In the genomic region with DNA sequence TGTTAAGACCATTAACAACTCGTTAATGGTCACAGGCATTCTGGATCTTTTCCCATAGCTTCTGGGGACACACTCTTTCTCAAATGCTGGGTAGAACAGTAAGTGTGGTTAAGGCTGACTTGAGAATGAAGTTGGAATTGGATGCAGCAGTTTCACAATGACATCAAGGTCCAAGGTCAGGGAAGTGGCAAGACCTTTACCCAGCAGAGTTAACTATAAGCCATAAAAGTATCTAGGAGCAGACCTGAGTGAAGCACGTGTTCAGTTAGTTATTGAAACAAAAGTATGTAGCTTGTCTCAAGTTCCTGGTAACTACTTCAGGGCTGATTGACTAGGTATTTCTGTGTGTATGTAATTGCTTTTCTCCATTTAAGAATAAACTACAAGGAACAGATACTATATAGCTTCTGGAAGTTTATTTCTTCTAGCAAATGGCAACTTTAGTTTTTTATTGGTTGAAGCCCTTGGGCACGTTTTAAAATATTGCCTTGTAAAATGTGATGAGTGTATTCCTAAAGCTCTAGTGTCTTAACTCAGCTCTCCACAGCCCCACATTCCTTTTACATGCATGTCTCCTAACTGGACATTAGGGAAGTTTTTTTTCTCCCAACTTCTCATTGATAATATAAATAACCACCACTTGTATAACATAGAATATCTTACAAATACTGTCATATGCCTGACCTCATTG, we compare ENCODE assay signal across 1 cellular context.
TF ChIP-seq lines count a peak whose summit lies in the region.

No MANE protein-coding gene starts in this region.

TF ChIP-seq in HepG2, 621 proteins besides CTCF, POLR2A, EP300 and RAD21 (continued from another document and continues in another):
- TF ChIP-seq, protein P1, sequence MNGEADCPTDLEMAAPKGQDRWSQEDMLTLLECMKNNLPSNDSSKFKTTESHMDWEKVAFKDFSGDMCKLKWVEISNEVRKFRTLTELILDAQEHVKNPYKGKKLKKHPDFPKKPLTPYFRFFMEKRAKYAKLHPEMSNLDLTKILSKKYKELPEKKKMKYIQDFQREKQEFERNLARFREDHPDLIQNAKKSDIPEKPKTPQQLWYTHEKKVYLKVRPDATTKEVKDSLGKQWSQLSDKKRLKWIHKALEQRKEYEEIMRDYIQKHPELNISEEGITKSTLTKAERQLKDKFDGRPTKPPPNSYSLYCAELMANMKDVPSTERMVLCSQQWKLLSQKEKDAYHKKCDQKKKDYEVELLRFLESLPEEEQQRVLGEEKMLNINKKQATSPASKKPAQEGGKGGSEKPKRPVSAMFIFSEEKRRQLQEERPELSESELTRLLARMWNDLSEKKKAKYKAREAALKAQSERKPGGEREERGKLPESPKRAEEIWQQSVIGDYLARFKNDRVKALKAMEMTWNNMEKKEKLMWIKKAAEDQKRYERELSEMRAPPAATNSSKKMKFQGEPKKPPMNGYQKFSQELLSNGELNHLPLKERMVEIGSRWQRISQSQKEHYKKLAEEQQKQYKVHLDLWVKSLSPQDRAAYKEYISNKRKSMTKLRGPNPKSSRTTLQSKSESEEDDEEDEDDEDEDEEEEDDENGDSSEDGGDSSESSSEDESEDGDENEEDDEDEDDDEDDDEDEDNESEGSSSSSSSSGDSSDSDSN (CRISPR knock-in tag; IDR thresholded peaks at IDR 0.05) = no peak
- TF ChIP-seq ZNF326 (CRISPR knock-in tag; IDR thresholded peaks at IDR 0.05; ENCODE audit: borderline replicate concordance) = no peak
- no peak for TF ChIP-seq ZSCAN21 (CRISPR knock-in tag; IDR thresholded peaks at IDR 0.05; ENCODE audit: borderline replicate concordance)
- no peak for TF ChIP-seq ZNF12 (CRISPR knock-in tag; IDR thresholded peaks at IDR 0.05)
- TF ChIP-seq ZNF839 (CRISPR knock-in tag; IDR thresholded peaks at IDR 0.05; ENCODE audit: borderline replicate concordance) = no peak
- peak; percentile 62; the same call in 1 of the 2 replicates for TF ChIP-seq HNF4G (IDR thresholded peaks at IDR 0.05; ENCODE audit: borderline replicate concordance, low read depth, low read length)
- TF ChIP-seq HNF4G (CRISPR knock-in tag; IDR thresholded peaks at IDR 0.05; ENCODE audit: borderline replicate concordance, low read depth) = 0 out of 2 replicates have a peak, but pooled peaks have one; percentile 27
- no peak for TF ChIP-seq ZNF761 (CRISPR knock-in tag; conservative IDR thresholded peaks at IDR 0.05)
- TF ChIP-seq, protein P2, sequence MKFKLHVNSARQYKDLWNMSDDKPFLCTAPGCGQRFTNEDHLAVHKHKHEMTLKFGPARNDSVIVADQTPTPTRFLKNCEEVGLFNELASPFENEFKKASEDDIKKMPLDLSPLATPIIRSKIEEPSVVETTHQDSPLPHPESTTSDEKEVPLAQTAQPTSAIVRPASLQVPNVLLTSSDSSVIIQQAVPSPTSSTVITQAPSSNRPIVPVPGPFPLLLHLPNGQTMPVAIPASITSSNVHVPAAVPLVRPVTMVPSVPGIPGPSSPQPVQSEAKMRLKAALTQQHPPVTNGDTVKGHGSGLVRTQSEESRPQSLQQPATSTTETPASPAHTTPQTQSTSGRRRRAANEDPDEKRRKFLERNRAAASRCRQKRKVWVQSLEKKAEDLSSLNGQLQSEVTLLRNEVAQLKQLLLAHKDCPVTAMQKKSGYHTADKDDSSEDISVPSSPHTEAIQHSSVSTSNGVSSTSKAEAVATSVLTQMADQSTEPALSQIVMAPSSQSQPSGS (CRISPR knock-in tag; IDR thresholded peaks at IDR 0.05) = no peak
- peak; percentile 85 for TF ChIP-seq HNF4A (CRISPR knock-in tag; IDR thresholded peaks at IDR 0.05)
- TF ChIP-seq ZSCAN30 (CRISPR knock-in tag; IDR thresholded peaks at IDR 0.05) = no peak
- no peak for TF ChIP-seq MAFF (IDR thresholded peaks at IDR 0.05; ENCODE audit: low read depth, low read length)
- TF ChIP-seq, protein P3, sequence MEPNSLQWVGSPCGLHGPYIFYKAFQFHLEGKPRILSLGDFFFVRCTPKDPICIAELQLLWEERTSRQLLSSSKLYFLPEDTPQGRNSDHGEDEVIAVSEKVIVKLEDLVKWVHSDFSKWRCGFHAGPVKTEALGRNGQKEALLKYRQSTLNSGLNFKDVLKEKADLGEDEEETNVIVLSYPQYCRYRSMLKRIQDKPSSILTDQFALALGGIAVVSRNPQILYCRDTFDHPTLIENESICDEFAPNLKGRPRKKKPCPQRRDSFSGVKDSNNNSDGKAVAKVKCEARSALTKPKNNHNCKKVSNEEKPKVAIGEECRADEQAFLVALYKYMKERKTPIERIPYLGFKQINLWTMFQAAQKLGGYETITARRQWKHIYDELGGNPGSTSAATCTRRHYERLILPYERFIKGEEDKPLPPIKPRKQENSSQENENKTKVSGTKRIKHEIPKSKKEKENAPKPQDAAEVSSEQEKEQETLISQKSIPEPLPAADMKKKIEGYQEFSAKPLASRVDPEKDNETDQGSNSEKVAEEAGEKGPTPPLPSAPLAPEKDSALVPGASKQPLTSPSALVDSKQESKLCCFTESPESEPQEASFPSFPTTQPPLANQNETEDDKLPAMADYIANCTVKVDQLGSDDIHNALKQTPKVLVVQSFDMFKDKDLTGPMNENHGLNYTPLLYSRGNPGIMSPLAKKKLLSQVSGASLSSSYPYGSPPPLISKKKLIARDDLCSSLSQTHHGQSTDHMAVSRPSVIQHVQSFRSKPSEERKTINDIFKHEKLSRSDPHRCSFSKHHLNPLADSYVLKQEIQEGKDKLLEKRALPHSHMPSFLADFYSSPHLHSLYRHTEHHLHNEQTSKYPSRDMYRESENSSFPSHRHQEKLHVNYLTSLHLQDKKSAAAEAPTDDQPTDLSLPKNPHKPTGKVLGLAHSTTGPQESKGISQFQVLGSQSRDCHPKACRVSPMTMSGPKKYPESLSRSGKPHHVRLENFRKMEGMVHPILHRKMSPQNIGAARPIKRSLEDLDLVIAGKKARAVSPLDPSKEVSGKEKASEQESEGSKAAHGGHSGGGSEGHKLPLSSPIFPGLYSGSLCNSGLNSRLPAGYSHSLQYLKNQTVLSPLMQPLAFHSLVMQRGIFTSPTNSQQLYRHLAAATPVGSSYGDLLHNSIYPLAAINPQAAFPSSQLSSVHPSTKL (CRISPR knock-in tag; IDR thresholded peaks at IDR 0.05) = peak; percentile 56
- no peak for TF ChIP-seq ZNF879 (CRISPR knock-in tag; IDR thresholded peaks at IDR 0.05)
- no peak for TF ChIP-seq POLR2AphosphoS5 (IDR thresholded peaks at IDR 0.05; ENCODE audit: low read depth, low read length)
- TF ChIP-seq, protein P4, sequence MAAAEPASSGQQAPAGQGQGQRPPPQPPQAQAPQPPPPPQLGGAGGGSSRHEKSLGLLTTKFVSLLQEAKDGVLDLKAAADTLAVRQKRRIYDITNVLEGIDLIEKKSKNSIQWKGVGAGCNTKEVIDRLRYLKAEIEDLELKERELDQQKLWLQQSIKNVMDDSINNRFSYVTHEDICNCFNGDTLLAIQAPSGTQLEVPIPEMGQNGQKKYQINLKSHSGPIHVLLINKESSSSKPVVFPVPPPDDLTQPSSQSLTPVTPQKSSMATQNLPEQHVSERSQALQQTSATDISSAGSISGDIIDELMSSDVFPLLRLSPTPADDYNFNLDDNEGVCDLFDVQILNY (CRISPR knock-in tag; conservative IDR thresholded peaks at IDR 0.05) = no peak
- TF ChIP-seq HDAC6 (IDR thresholded peaks at IDR 0.05; ENCODE audit: low read depth, low read length) = no peak
- TF ChIP-seq, protein P5, sequence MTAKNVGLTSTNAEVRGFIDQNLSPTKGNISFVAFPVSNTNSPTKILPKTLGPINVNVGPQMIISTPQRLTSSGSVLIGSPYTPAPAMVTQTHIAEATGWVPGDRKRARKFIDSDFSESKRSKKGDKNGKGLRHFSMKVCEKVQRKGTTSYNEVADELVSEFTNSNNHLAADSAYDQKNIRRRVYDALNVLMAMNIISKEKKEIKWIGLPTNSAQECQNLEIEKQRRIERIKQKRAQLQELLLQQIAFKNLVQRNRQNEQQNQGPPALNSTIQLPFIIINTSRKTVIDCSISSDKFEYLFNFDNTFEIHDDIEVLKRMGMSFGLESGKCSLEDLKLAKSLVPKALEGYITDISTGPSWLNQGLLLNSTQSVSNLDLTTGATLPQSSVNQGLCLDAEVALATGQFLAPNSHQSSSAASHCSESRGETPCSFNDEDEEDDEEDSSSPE (CRISPR knock-in tag; IDR thresholded peaks at IDR 0.05) = 0 out of 2 replicates have a peak, but pooled peaks have one; percentile 26
- no peak for TF ChIP-seq TARDBP (CRISPR knock-in tag; IDR thresholded peaks at IDR 0.05)
- TF ChIP-seq, protein P6, sequence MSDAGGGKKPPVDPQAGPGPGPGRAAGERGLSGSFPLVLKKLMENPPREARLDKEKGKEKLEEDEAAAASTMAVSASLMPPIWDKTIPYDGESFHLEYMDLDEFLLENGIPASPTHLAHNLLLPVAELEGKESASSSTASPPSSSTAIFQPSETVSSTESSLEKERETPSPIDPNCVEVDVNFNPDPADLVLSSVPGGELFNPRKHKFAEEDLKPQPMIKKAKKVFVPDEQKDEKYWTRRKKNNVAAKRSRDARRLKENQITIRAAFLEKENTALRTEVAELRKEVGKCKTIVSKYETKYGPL (CRISPR knock-in tag; IDR thresholded peaks at IDR 0.05) = no peak
- TF ChIP-seq SMAD1 (CRISPR knock-in tag; IDR thresholded peaks at IDR 0.05; ENCODE audit: borderline replicate concordance, low read depth) = no peak
- no peak for TF ChIP-seq ZNF737 (CRISPR knock-in tag; IDR thresholded peaks at IDR 0.05; ENCODE audit: borderline replicate concordance)
- TF ChIP-seq ZNF256 (CRISPR knock-in tag; conservative IDR thresholded peaks at IDR 0.05) = no peak
- 0 out of 2 replicates have a peak, but pooled peaks have one; percentile 12 for TF ChIP-seq RARA (CRISPR knock-in tag; IDR thresholded peaks at IDR 0.05)
- TF ChIP-seq RAD51 (IDR thresholded peaks at IDR 0.05; ENCODE audit: borderline replicate concordance) = no peak
- TF ChIP-seq, protein P7, sequence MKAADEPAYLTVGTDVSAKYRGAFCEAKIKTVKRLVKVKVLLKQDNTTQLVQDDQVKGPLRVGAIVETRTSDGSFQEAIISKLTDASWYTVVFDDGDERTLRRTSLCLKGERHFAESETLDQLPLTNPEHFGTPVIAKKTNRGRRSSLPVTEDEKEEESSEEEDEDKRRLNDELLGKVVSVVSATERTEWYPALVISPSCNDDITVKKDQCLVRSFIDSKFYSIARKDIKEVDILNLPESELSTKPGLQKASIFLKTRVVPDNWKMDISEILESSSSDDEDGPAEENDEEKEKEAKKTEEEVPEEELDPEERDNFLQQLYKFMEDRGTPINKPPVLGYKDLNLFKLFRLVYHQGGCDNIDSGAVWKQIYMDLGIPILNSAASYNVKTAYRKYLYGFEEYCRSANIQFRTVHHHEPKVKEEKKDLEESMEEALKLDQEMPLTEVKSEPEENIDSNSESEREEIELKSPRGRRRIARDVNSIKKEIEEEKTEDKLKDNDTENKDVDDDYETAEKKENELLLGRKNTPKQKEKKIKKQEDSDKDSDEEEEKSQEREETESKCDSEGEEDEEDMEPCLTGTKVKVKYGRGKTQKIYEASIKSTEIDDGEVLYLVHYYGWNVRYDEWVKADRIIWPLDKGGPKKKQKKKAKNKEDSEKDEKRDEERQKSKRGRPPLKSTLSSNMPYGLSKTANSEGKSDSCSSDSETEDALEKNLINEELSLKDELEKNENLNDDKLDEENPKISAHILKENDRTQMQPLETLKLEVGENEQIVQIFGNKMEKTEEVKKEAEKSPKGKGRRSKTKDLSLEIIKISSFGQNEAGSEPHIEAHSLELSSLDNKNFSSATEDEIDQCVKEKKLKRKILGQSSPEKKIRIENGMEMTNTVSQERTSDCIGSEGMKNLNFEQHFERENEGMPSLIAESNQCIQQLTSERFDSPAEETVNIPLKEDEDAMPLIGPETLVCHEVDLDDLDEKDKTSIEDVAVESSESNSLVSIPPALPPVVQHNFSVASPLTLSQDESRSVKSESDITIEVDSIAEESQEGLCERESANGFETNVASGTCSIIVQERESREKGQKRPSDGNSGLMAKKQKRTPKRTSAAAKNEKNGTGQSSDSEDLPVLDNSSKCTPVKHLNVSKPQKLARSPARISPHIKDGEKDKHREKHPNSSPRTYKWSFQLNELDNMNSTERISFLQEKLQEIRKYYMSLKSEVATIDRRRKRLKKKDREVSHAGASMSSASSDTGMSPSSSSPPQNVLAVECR (CRISPR knock-in tag; IDR thresholded peaks at IDR 0.05; ENCODE audit: borderline replicate concordance) = no peak
- TF ChIP-seq RXRB (CRISPR knock-in tag; IDR thresholded peaks at IDR 0.05; ENCODE audit: borderline replicate concordance) = no peak
- TF ChIP-seq RNF2 (conservative IDR thresholded peaks at IDR 0.05; ENCODE audit: low read depth) = no peak
- no peak for TF ChIP-seq ZNF768 (CRISPR knock-in tag; IDR thresholded peaks at IDR 0.05)
- no peak for TF ChIP-seq ATF1 (CRISPR knock-in tag; IDR thresholded peaks at IDR 0.05)
- TF ChIP-seq ZFY (CRISPR knock-in tag; IDR thresholded peaks at IDR 0.05) = no peak
- TF ChIP-seq FOXM1 (CRISPR knock-in tag; IDR thresholded peaks at IDR 0.05) = no peak
- TF ChIP-seq, protein P8, sequence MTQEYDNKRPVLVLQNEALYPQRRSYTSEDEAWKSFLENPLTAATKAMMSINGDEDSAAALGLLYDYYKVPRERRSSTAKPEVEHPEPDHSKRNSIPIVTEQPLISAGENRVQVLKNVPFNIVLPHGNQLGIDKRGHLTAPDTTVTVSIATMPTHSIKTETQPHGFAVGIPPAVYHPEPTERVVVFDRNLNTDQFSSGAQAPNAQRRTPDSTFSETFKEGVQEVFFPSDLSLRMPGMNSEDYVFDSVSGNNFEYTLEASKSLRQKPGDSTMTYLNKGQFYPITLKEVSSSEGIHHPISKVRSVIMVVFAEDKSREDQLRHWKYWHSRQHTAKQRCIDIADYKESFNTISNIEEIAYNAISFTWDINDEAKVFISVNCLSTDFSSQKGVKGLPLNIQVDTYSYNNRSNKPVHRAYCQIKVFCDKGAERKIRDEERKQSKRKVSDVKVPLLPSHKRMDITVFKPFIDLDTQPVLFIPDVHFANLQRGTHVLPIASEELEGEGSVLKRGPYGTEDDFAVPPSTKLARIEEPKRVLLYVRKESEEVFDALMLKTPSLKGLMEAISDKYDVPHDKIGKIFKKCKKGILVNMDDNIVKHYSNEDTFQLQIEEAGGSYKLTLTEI (CRISPR knock-in tag; conservative IDR thresholded peaks at IDR 0.05) = no peak
- no peak for TF ChIP-seq SETDB1 (CRISPR knock-in tag; IDR thresholded peaks at IDR 0.05; ENCODE audit: borderline replicate concordance)
- no peak for TF ChIP-seq RELA (CRISPR knock-in tag; IDR thresholded peaks at IDR 0.05)
- TF ChIP-seq, protein P9, sequence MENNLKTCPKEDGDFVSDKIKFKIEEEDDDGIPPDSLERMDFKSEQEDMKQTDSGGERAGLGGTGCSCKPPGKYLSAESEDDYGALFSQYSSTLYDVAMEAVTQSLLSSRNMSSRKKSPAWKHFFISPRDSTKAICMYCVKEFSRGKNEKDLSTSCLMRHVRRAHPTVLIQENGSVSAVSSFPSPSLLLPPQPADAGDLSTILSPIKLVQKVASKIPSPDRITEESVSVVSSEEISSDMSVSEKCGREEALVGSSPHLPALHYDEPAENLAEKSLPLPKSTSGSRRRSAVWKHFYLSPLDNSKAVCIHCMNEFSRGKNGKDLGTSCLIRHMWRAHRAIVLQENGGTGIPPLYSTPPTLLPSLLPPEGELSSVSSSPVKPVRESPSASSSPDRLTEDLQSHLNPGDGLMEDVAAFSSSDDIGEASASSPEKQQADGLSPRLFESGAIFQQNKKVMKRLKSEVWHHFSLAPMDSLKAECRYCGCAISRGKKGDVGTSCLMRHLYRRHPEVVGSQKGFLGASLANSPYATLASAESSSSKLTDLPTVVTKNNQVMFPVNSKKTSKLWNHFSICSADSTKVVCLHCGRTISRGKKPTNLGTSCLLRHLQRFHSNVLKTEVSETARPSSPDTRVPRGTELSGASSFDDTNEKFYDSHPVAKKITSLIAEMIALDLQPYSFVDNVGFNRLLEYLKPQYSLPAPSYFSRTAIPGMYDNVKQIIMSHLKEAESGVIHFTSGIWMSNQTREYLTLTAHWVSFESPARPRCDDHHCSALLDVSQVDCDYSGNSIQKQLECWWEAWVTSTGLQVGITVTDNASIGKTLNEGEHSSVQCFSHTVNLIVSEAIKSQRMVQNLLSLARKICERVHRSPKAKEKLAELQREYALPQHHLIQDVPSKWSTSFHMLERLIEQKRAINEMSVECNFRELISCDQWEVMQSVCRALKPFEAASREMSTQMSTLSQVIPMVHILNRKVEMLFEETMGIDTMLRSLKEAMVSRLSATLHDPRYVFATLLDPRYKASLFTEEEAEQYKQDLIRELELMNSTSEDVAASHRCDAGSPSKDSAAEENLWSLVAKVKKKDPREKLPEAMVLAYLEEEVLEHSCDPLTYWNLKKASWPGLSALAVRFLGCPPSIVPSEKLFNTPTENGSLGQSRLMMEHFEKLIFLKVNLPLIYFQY (CRISPR knock-in tag; IDR thresholded peaks at IDR 0.05; ENCODE audit: borderline replicate concordance) = no peak
